ENCODE assay signal across 12 cellular contexts in genomic region chr3:119601154-119601553, GRCh38. TPM values are rescaled to one million over a fixed set of nuclear protein-coding genes. Genes with fewer than 3 reads are reported as not detected.
DNase-seq lines count a peak whose midpoint lies in the region; ATAC-seq and TF ChIP-seq lines count a peak whose summit lies in the region.
"Had no signal": no experiment of that assay in that cellular context is flagged by ENCODE, and none has a peak within 500 bp of the region (broad histone marks: within the 10 kb centered on the region; RNA-seq: fewer than 3 reads in every experiment).

No MANE protein-coding gene starts in this region.

- H3K79me2 ChIP-seq in Loucy (ENCODE audit: insufficient read depth, low read length), result no peaks in the 10 kb centered on the region

- no peak overlapping the region for H3K4me3 ChIP-seq in Loucy (ENCODE audit: low read length, poor library complexity, severe bottlenecking)
- no peak overlapping the region for H3K4me3 ChIP-seq in lower lobe of right lung

- H3K27me3 ChIP-seq in Loucy (ENCODE audit: insufficient read depth, low read length, poor library complexity, severe bottlenecking), result no peaks in the 10 kb centered on the region
- no peaks in the 10 kb centered on the region for H3K27me3 ChIP-seq in lower lobe of right lung (ENCODE audit: low read depth)

- intact Hi-C loops in lower lobe of right lung (cut with DNase I), result no loop called here

- H3K27ac ChIP-seq in lower lobe of right lung, result peak overlapping the region; percentile 44

- H3F3A ChIP-seq in Loucy (ENCODE audit: low read depth), result no peaks in the 10 kb centered on the region

- H2AFZ ChIP-seq in Loucy (ENCODE audit: low read length), result peak overlapping the region; percentile 55; the same call in 1 of the 2 replicates

- no peaks in the 10 kb centered on the region for H3K9me3 ChIP-seq in Loucy (ENCODE audit: insufficient read depth, low read depth, low read length)
- H3K9me3 ChIP-seq in lower lobe of right lung, result no peaks in the 10 kb centered on the region

- H3K4me1 ChIP-seq in Loucy (ENCODE audit: insufficient read depth, low read length, poor library complexity, severe bottlenecking), result no peaks in the 10 kb centered on the region
- peaks cover 49% of the 10 kb centered on the region for H3K4me1 ChIP-seq in lower lobe of right lung

- no peak overlapping the region for H3K9ac ChIP-seq in Loucy (ENCODE audit: low read depth, low read length, poor library complexity, severe bottlenecking)

- H3K36me3 ChIP-seq in Loucy (ENCODE audit: insufficient read depth, low read length), result no peaks in the 10 kb centered on the region
- no peaks in the 10 kb centered on the region for H3K36me3 ChIP-seq in lower lobe of right lung

- ATAC-seq in GM18868 (IDR thresholded peaks at IDR 0.05; ENCODE audit: unreplicated experiment) (peak; percentile 2), GM19455 (IDR thresholded peaks at IDR 0.05; ENCODE audit: unreplicated experiment) (peak; percentile 14), lower lobe of right lung (no peak)

- H3K4me2 ChIP-seq in Loucy (ENCODE audit: low read depth, low read length, poor library complexity, severe bottlenecking), result no peak overlapping the region

- TF ChIP-seq CTCF in Loucy (conservative IDR thresholded peaks at IDR 0.05; ENCODE audit: low read length), result no peak
- TF ChIP-seq CTCF in lower lobe of right lung (IDR thresholded peaks at IDR 0.05), result no peak

- no peaks in the 10 kb centered on the region for H3K9me2 ChIP-seq in Loucy (replicated peaks; ENCODE audit: low read depth, low read length)

- H4K20me1 ChIP-seq in Loucy (ENCODE audit: insufficient read depth, low read length, poor library complexity, severe bottlenecking), result no peaks in the 10 kb centered on the region

- no peak for DNase-seq in lower lobe of right lung
- DNase-seq in pons (ENCODE audit: low spot score), result no peak
- DNase-seq in putamen (ENCODE audit: low spot score), result no peak
- DNase-seq in glomerular visceral epithelial cell (ENCODE audit: extremely low spot score), result no peak
- DNase-seq: activated CD8-positive, alpha-beta memory T cell treated with anti-CD3 and anti-CD28 coated beads for 24 hours; immature natural killer cell; MM.1S had no signal

RNA-seq across cellular contexts. Expression of gene PLA1A, which starts 3.5 kb away (rescaled TPM):
- 13.1 TPM for total RNA-seq in lower lobe of right lung
- total RNA-seq: CD4-positive, alpha-beta T cell had no signal

RNA-seq across cellular contexts. Expression of gene ADPRH, which starts 21.9 kb away (rescaled TPM):
- total RNA-seq in lower lobe of right lung, result 32.0 TPM

RNA-seq across cellular contexts. Expression of gene CD80, which starts 41.7 kb away (rescaled TPM):
- total RNA-seq in lower lobe of right lung, result 8.6 TPM
- total RNA-seq: pulmonary artery endothelial cell had no signal

RNA-seq across cellular contexts. Expression of gene POPDC2, which starts 59.2 kb away (rescaled TPM):
- total RNA-seq in lower lobe of right lung, result 1.5 TPM

Comparison
In these comparisons a context has a peak if more than half of its experiments do, and no peak if none do; other contexts are left out.
1. ATAC-seq: peak in GM18868 (single experiment) and GM19455 (single experiment); none in lower lobe of right lung (0 of 2).